Comparison of ENCODE assay signal across 8 cellular contexts in genomic region chr12:29073631-29074239, GRCh38.
DNase-seq lines count a peak whose midpoint lies in the region; ATAC-seq and TF ChIP-seq lines count a peak whose summit lies in the region.

No MANE protein-coding gene starts in this region.

- peak; percentile 86 for ATAC-seq in GM18907 (IDR thresholded peaks at IDR 0.05; ENCODE audit: unreplicated experiment)
- peak; percentile 90 for ATAC-seq in HG03342 (IDR thresholded peaks at IDR 0.05; ENCODE audit: unreplicated experiment)
- ATAC-seq in left colon: peak; percentile 78

- peak; percentile 51 for DNase-seq in D341Med (ENCODE audit: low spot score)
- DNase-seq in NCI-H69 (lab: John Stamatoyannopoulos, UW): peak; percentile 1
- DNase-seq in left colon: no peak
- no peak for DNase-seq in type B pancreatic cell (ENCODE audit: extremely low spot score, unreplicated experiment)
- no peak for DNase-seq in NK-92 treated with Interleukin-12 subunit alpha and Interleukin-12 subunit beta, amount 100 ng/mL, for 24 hours (lab: John Stamatoyannopoulos, UW)

- H3K36me3 Mint-ChIP-seq in brain (no peaks in the 10 kb centered on the region), type B pancreatic cell (no peaks in the 10 kb centered on the region)

- intact Hi-C loops in left colon (cut with DNase I, micrococcal nuclease): loop anchor here in 1 of 2 donors (5.0 kb wide), 1 partner anchor 244 kb away; no protein-coding TSS in a partner anchor

- peaks cover 10% of the 10 kb centered on the region for H3K4me1 Mint-ChIP-seq in brain
- H3K4me1 Mint-ChIP-seq in type B pancreatic cell (ENCODE audit: unreplicated experiment): peaks cover 8% of the 10 kb centered on the region

- TF ChIP-seq CTCF in brain (conservative IDR thresholded peaks at IDR 0.05) (peak; percentile 71 to 84), type B pancreatic cell (conservative IDR thresholded peaks at IDR 0.05) (peak; percentile 84)

- H3K9me3 Mint-ChIP-seq in brain (peaks cover 0 to 4% (median 0%) of the 10 kb centered on the region in 5 experiments), type B pancreatic cell (no peaks in the 10 kb centered on the region)

- H3K27ac Mint-ChIP-seq in brain: no peak overlapping the region
- H3K27ac Mint-ChIP-seq in type B pancreatic cell: no peak overlapping the region

- H3K4me3 Mint-ChIP-seq in brain: no peak overlapping the region
- no peak overlapping the region for H3K4me3 Mint-ChIP-seq in type B pancreatic cell

- no peaks in the 10 kb centered on the region for H3K27me3 Mint-ChIP-seq in brain
- peaks cover 5% of the 10 kb centered on the region for H3K27me3 Mint-ChIP-seq in type B pancreatic cell

Comparison
In these comparisons a context has a peak if more than half of its experiments do, and no peak if none do; other contexts are left out.
1. DNase-seq: peak in D341Med (single experiment) and NCI-H69 (single experiment); none in left colon (0 of 2), type B pancreatic cell (single experiment) and NK-92 treated with Interleukin-12 subunit alpha and Interleukin-12 subunit beta, amount 100 ng/mL, for 24 hours (single experiment).
2. Peak in every context shown above with its lines, with median percentiles within 50 percentile points of each other: ATAC-seq.